8 cellular contexts compared by ENCODE assay signal in genomic region chr22:19122752-19123492, GRCh38. TPM values are rescaled to one million over a fixed set of nuclear protein-coding genes. Genes with fewer than 3 reads are reported as not detected.
A peak's percentile ranks its signal among the peaks of the same experiment; 100 is the strongest.
DNase-seq lines count a peak whose midpoint lies in the region; ATAC-seq and TF ChIP-seq lines count a peak whose summit lies in the region.

No MANE protein-coding gene starts in this region.

- H3K27ac Mint-ChIP-seq in activated T-cell treated with anti-CD3 and anti-CD28 coated beads, Interleukin-2, amount 50 U/mL, for 24 hours = peak overlapping the region; percentile 84
- no peak overlapping the region for H3K27ac Mint-ChIP-seq in neural progenitor cell

- WGBS in SK-N-SH (ENCODE audit: low lambda C conversion rate) = 42% methylated on average over 22 of the region's 27 CpGs

- peaks cover 42% of the 10 kb centered on the region for H3K4me1 Mint-ChIP-seq in activated T-cell treated with anti-CD3 and anti-CD28 coated beads, Interleukin-2, amount 50 U/mL, for 24 hours (ENCODE audit: low read depth)
- H3K4me1 Mint-ChIP-seq in neural progenitor cell = peaks cover 20% of the 10 kb centered on the region

- no peak for TF ChIP-seq CTCF in SK-N-SH (IDR thresholded peaks at IDR 0.05)
- TF ChIP-seq CTCF in fibroblast of pulmonary artery (IDR thresholded peaks at IDR 0.05; ENCODE audit: low read length, missing control alignments) = no peak
- no peak for TF ChIP-seq CTCF in neural progenitor cell (IDR thresholded peaks at IDR 0.05)

- H3K79me2 ChIP-seq in SK-N-SH (ENCODE audit: insufficient read depth) (peaks cover 42% of the 10 kb centered on the region), neural progenitor cell (ENCODE audit: low read depth) (peaks cover 42% of the 10 kb centered on the region)

- no peak for TF ChIP-seq EP300 in SK-N-SH (IDR thresholded peaks at IDR 0.05; ENCODE audit: borderline replicate concordance in 1 of 2, low read depth in 1 of 2, low read length in 1 of 2)

- H3K4me3 Mint-ChIP-seq in activated T-cell treated with anti-CD3 and anti-CD28 coated beads, Interleukin-2, amount 50 U/mL, for 24 hours = peak overlapping the region; percentile 79
- peak overlapping the region; percentile 90 for H3K4me3 Mint-ChIP-seq in neural progenitor cell

- H3K4me3 ChIP-seq in SK-N-SH (ENCODE audit: low read depth in 2 of 2, low read length in 1 of 2) = peak overlapping the region; percentile 52 to 61
- H3K4me3 ChIP-seq in fibroblast of pulmonary artery (replicated peaks; ENCODE audit: low read depth, low read length) = peak overlapping the region; percentile 57
- peak overlapping the region; percentile 57 for H3K4me3 ChIP-seq in neural progenitor cell

- no peak for ATAC-seq in HG02852 (IDR thresholded peaks at IDR 0.05; ENCODE audit: unreplicated experiment)

- H3K9me2 ChIP-seq in SK-N-SH = no peaks in the 10 kb centered on the region

- no peak overlapping the region; a peak in 1 of 4 replicates for H3K27ac ChIP-seq in SK-N-SH (ENCODE audit: low read depth in 2 of 2, low read length in 1 of 2)
- no peak overlapping the region for H3K27ac ChIP-seq in neural progenitor cell

- H3K9me3 ChIP-seq in SK-N-SH (no peaks in the 10 kb centered on the region), neural progenitor cell (ENCODE audit: low read depth) (no peaks in the 10 kb centered on the region)

- peaks cover 21% of the 10 kb centered on the region for H3K36me3 Mint-ChIP-seq in activated T-cell treated with anti-CD3 and anti-CD28 coated beads, Interleukin-2, amount 50 U/mL, for 24 hours (ENCODE audit: low read depth)
- no peaks in the 10 kb centered on the region for H3K36me3 Mint-ChIP-seq in neural progenitor cell

- H4K20me1 ChIP-seq in SK-N-SH (ENCODE audit: insufficient read depth) = peaks cover 38% of the 10 kb centered on the region
- peaks cover 38% of the 10 kb centered on the region for H4K20me1 ChIP-seq in neural progenitor cell (ENCODE audit: low read depth)

- H3K9me3 Mint-ChIP-seq in activated T-cell treated with anti-CD3 and anti-CD28 coated beads, Interleukin-2, amount 50 U/mL, for 24 hours = no peaks in the 10 kb centered on the region
- H3K9me3 Mint-ChIP-seq in neural progenitor cell = no peaks in the 10 kb centered on the region

- POLR2A ChIA-PET in SK-N-SH (lab: Yijun Ruan, JAX) = interaction anchor here (0.9 to 1.1 kb wide), 3 partner anchors 13 to 22 kb away, joined by 3 to 5 read pairs (median 3); partner anchors contain the start of gene ESS2

- H3K27me3 ChIP-seq in SK-N-SH (ENCODE audit: insufficient read depth) = no peaks in the 10 kb centered on the region
- no peaks in the 10 kb centered on the region for H3K27me3 ChIP-seq in neural progenitor cell

- peak overlapping the region; percentile 44; the same call in 1 of the 2 replicates for H3K9ac ChIP-seq in SK-N-SH
- no peak overlapping the region for H3K9ac ChIP-seq in neural progenitor cell

- no peaks in the 10 kb centered on the region for H3K27me3 Mint-ChIP-seq in activated T-cell treated with anti-CD3 and anti-CD28 coated beads, Interleukin-2, amount 50 U/mL, for 24 hours
- H3K27me3 Mint-ChIP-seq in neural progenitor cell (ENCODE audit: insufficient read depth, low read depth) = peaks cover 3% of the 10 kb centered on the region

- H3K4me2 ChIP-seq in SK-N-SH = peak overlapping the region; percentile 80
- peak overlapping the region; percentile 76 for H3K4me2 ChIP-seq in neural progenitor cell

- H3K4me1 ChIP-seq in SK-N-SH (ENCODE audit: control insufficient read depth in 1 of 2, insufficient read depth in 2 of 2, low read depth in 1 of 2, low read length in 1 of 2) (peaks cover 0 to 29% of the 10 kb centered on the region in 2 experiments; a peak in 2 of 4 replicates), neural progenitor cell (peaks cover 7% of the 10 kb centered on the region)

- no peak for TF ChIP-seq RAD21 in SK-N-SH (IDR thresholded peaks at IDR 0.05; ENCODE audit: low read length)

- H3K36me3 ChIP-seq in SK-N-SH (replicated peaks in 1 of 2; ENCODE audit: control insufficient read depth in 1 of 2, insufficient read depth in 2 of 2, low read length in 1 of 2) = peaks cover 0 to 2% of the 10 kb centered on the region in 2 experiments
- no peaks in the 10 kb centered on the region for H3K36me3 ChIP-seq in neural progenitor cell

- no peak for DNase-seq in activated T-cell treated with anti-CD3 and anti-CD28 coated beads, Interleukin-2, amount 50 U/mL, for 24 hours
- DNase-seq in activated T-cell treated with anti-CD3 and anti-CD28 coated beads for 4 hours = no peak
- peak; percentile 63 for DNase-seq in SK-N-SH
- DNase-seq in fibroblast of pulmonary artery (ENCODE audit: low read depth) = no peak
- no peak for DNase-seq in neural progenitor cell (ENCODE audit: low spot score)
- no peak for DNase-seq in activated CD4-positive, CD25-positive, alpha-beta regulatory T cell treated with anti-CD3 and anti-CD28 coated beads, Interleukin-2, amount 50 U/mL, for 72 hours
- DNase-seq in pons (ENCODE audit: low spot score) = no peak

- no peaks in the 10 kb centered on the region for H3F3A ChIP-seq in SK-N-SH (replicated peaks; ENCODE audit: insufficient read depth)
- H3F3A ChIP-seq in neural progenitor cell (ENCODE audit: low read depth) = peaks cover 13% of the 10 kb centered on the region

- CTCF ChIA-PET in SK-N-SH (lab: Yijun Ruan, JAX) = interaction anchor here (0.6 to 1.3 kb wide), 4 partner anchors 11 to 155 kb away, joined by 3 read pairs; no protein-coding TSS in a partner anchor

- peak overlapping the region; percentile 98 for H2AFZ ChIP-seq in SK-N-SH (ENCODE audit: low read depth)
- H2AFZ ChIP-seq in neural progenitor cell (replicated peaks) = peak overlapping the region; percentile 81

TF ChIP-seq in SK-N-SH, 30 proteins besides CTCF, POLR2A, EP300 and RAD21:
- peak; percentile 13; the same call in 1 of the 2 replicates for TF ChIP-seq MXI1 (IDR thresholded peaks at IDR 0.05; ENCODE audit: low read depth, low read length)
- TF ChIP-seq USF1 (IDR thresholded peaks at IDR 0.05; ENCODE audit: borderline replicate concordance, low read depth) = no peak

RNA-seq across cellular contexts. Expression of gene DGCR2, which starts 0.7 kb away (rescaled TPM):
- 21.5 and 30.4 TPM in 2 replicates for polyA plus RNA-seq in SK-N-SH (2012; rRNA removed)
- polyA plus RNA-seq in SK-N-SH (2012; cell fraction: cytosol; rRNA removed) = 15.1 and 23.8 TPM in 2 replicates
- polyA plus RNA-seq in SK-N-SH (2012; cell fraction: nucleus; rRNA removed) = 30.5 and 30.9 TPM in 2 replicates
- 20.6 and 50.9 TPM in 2 replicates for total RNA-seq in neural progenitor cell (ENCODE audit: low replicate concordance)

RNA-seq across cellular contexts. Expression of gene TSSK2, which starts 8.2 kb away (rescaled TPM):
- not detected in 2 replicates for polyA plus RNA-seq in SK-N-SH (2012; rRNA removed)
- polyA plus RNA-seq in SK-N-SH (2012; cell fraction: cytosol; rRNA removed) = not detected in 2 replicates
- polyA plus RNA-seq in SK-N-SH (2012; cell fraction: nucleus; rRNA removed) = not detected in 2 replicates
- not detected in 2 replicates for total RNA-seq in neural progenitor cell (ENCODE audit: low replicate concordance)

RNA-seq across cellular contexts. Expression of gene ESS2, which starts 21.5 kb away (rescaled TPM):
- polyA plus RNA-seq in SK-N-SH (2012; rRNA removed) = 14.5 and 15.4 TPM in 2 replicates
- polyA plus RNA-seq in SK-N-SH (2012; cell fraction: cytosol; rRNA removed) = 6.6 and 10.1 TPM in 2 replicates
- polyA plus RNA-seq in SK-N-SH (2012; cell fraction: nucleus; rRNA removed) = 22.4 and 27.9 TPM in 2 replicates
- total RNA-seq in neural progenitor cell (ENCODE audit: low replicate concordance) = 7.2 and 12.5 TPM in 2 replicates

RNA-seq across cellular contexts. Expression of gene GSC2, which starts 27.2 kb away (rescaled TPM):
- not detected in 2 replicates for polyA plus RNA-seq in SK-N-SH (2012; rRNA removed)
- not detected in 2 replicates for polyA plus RNA-seq in SK-N-SH (2012; cell fraction: cytosol; rRNA removed)
- not detected in 2 replicates for polyA plus RNA-seq in SK-N-SH (2012; cell fraction: nucleus; rRNA removed)
- not detected in 2 replicates for total RNA-seq in neural progenitor cell (ENCODE audit: low replicate concordance)

RNA-seq across cellular contexts. Expression of gene SLC25A1, which starts 55.6 kb away (rescaled TPM):
- 34.2 and 44.7 TPM in 2 replicates for polyA plus RNA-seq in SK-N-SH (2012; rRNA removed)
- polyA plus RNA-seq in SK-N-SH (2012; cell fraction: cytosol; rRNA removed) = 26.4 and 39.5 TPM in 2 replicates
- 55.0 and 79.5 TPM in 2 replicates for polyA plus RNA-seq in SK-N-SH (2012; cell fraction: nucleus; rRNA removed)
- total RNA-seq in neural progenitor cell (ENCODE audit: low replicate concordance) = 28.6 and 97.0 TPM in 2 replicates
